10 cellular contexts compared by ENCODE assay signal in genomic region chr2:151297882-151298281, GRCh38. TPM values are rescaled to one million over a fixed set of nuclear protein-coding genes. Genes with fewer than 3 reads are reported as not detected.
A peak's percentile ranks its signal among the peaks of the same experiment; 100 is the strongest.
DNase-seq lines count a peak whose midpoint lies in the region; ATAC-seq and TF ChIP-seq lines count a peak whose summit lies in the region.
"Had no signal": no experiment of that assay in that cellular context is flagged by ENCODE, and none has a peak within 500 bp of the region (broad histone marks: within the 10 kb centered on the region; RNA-seq: fewer than 3 reads in every experiment).

No MANE protein-coding gene starts in this region.

- H3K4me3 ChIP-seq in OCI-LY1 (ENCODE audit: low read depth, low read length, poor library complexity, severe bottlenecking) (no peak overlapping the region), neural progenitor cell (no peak overlapping the region)
- H3K4me3 ChIP-seq: A549, skin epidermis had no signal

- H4K20me1 ChIP-seq in OCI-LY1 (ENCODE audit: insufficient read depth, low read length): no peaks in the 10 kb centered on the region
- H4K20me1 ChIP-seq in neural progenitor cell (ENCODE audit: low read depth): no peaks in the 10 kb centered on the region

- H3K36me3 ChIP-seq in OCI-LY1 (ENCODE audit: insufficient read depth, low read length): no peaks in the 10 kb centered on the region
- H3K36me3 ChIP-seq in neural progenitor cell: no peaks in the 10 kb centered on the region

- peaks cover 5% of the 10 kb centered on the region for H3K27me3 Mint-ChIP-seq in activated CD8-positive, alpha-beta T cell treated with anti-CD3 and anti-CD28 coated beads for 36 hours
- H3K27me3 Mint-ChIP-seq in activated CD8-positive, alpha-beta T cell treated with anti-CD3 and anti-CD28 coated beads, Interleukin-2, amount 10 ng/mL, durations not matched to agents 7 days and 5 days (ENCODE audit: low read depth): peaks cover 8% of the 10 kb centered on the region
- H3K27me3 Mint-ChIP-seq in progenitor cell of endocrine pancreas (no peaks in the 10 kb centered on the region), neural progenitor cell (ENCODE audit: insufficient read depth, low read depth) (peaks cover 4% of the 10 kb centered on the region)

- peak overlapping the region; percentile 40; the same call in 1 of the 2 replicates for H2AFZ ChIP-seq in OCI-LY1 (ENCODE audit: low read length)
- H2AFZ ChIP-seq in neural progenitor cell (replicated peaks): no peak overlapping the region

- no peak overlapping the region for H3K4me3 Mint-ChIP-seq in activated CD8-positive, alpha-beta T cell treated with anti-CD3 and anti-CD28 coated beads for 36 hours
- H3K4me3 Mint-ChIP-seq in activated CD8-positive, alpha-beta T cell treated with anti-CD3 and anti-CD28 coated beads, Interleukin-2, amount 10 ng/mL, durations not matched to agents 7 days and 5 days: no peak overlapping the region
- H3K4me3 Mint-ChIP-seq in progenitor cell of endocrine pancreas (ENCODE audit: low read depth): no peak overlapping the region
- no peak overlapping the region for H3K4me3 Mint-ChIP-seq in neural progenitor cell

- H3K27ac ChIP-seq in OCI-LY1 (ENCODE audit: low read depth, low read length, poor library complexity, severe bottlenecking) (no peak overlapping the region), neural progenitor cell (no peak overlapping the region)
- H3K27ac ChIP-seq: A549 had no signal

- H3K4me2 ChIP-seq in OCI-LY1 (ENCODE audit: low read length) (no peak overlapping the region; the same call in 1 of the 2 replicates), neural progenitor cell (no peak overlapping the region)
- H3K4me2 ChIP-seq: A549 had no signal

- no peaks in the 10 kb centered on the region for H3K9me3 ChIP-seq in OCI-LY1 (ENCODE audit: low read length)
- no peaks in the 10 kb centered on the region for H3K9me3 ChIP-seq in neural progenitor cell (ENCODE audit: low read depth)
- H3K9me3 ChIP-seq: A549 had no signal

- CTCF ChIA-PET in activated CD8-positive, alpha-beta T cell treated with anti-CD3 and anti-CD28 coated beads for 36 hours (lab: Charles Lee): interaction anchor here (1.5 kb wide), 1 partner anchor 59 kb away, joined by 5 read pairs; no protein-coding TSS in a partner anchor
- CTCF ChIA-PET in activated CD8-positive, alpha-beta T cell treated with anti-CD3 and anti-CD28 coated beads, Interleukin-2, amount 10 ng/mL, durations not matched to agents 7 days and 5 days (lab: Charles Lee): interaction anchor here (1.8 kb wide), 1 partner anchor 8 kb away, joined by 5 read pairs; no protein-coding TSS in a partner anchor

- no peaks in the 10 kb centered on the region for H3K9me2 ChIP-seq in OCI-LY1 (ENCODE audit: low read depth, low read length)

- peaks cover 8% of the 10 kb centered on the region for H3K4me1 Mint-ChIP-seq in activated CD8-positive, alpha-beta T cell treated with anti-CD3 and anti-CD28 coated beads for 36 hours (ENCODE audit: low read depth)
- peaks cover 12% of the 10 kb centered on the region for H3K4me1 Mint-ChIP-seq in activated CD8-positive, alpha-beta T cell treated with anti-CD3 and anti-CD28 coated beads, Interleukin-2, amount 10 ng/mL, durations not matched to agents 7 days and 5 days (ENCODE audit: low read depth)
- no peaks in the 10 kb centered on the region for H3K4me1 Mint-ChIP-seq in progenitor cell of endocrine pancreas (ENCODE audit: low read depth)
- no peaks in the 10 kb centered on the region for H3K4me1 Mint-ChIP-seq in neural progenitor cell

- H3F3A ChIP-seq in OCI-LY1 (ENCODE audit: insufficient read depth, low read length) (no peaks in the 10 kb centered on the region), neural progenitor cell (ENCODE audit: low read depth) (no peaks in the 10 kb centered on the region)

- POLR2A ChIA-PET in activated CD8-positive, alpha-beta T cell treated with anti-CD3 and anti-CD28 coated beads for 36 hours (lab: Charles Lee): interaction anchor here (1.1 kb wide), 1 partner anchor 38 kb away, joined by 3 read pairs; no protein-coding TSS in a partner anchor
- POLR2A ChIA-PET in activated CD8-positive, alpha-beta T cell treated with anti-CD3 and anti-CD28 coated beads, Interleukin-2, amount 10 ng/mL, durations not matched to agents 7 days and 5 days (lab: Charles Lee): no interaction called here

- H3K27me3 ChIP-seq in OCI-LY1 (ENCODE audit: insufficient read depth, low read length) (no peaks in the 10 kb centered on the region), neural progenitor cell (no peaks in the 10 kb centered on the region)

- no peaks in the 10 kb centered on the region for H3K36me3 Mint-ChIP-seq in activated CD8-positive, alpha-beta T cell treated with anti-CD3 and anti-CD28 coated beads for 36 hours (ENCODE audit: low read depth)
- H3K36me3 Mint-ChIP-seq in activated CD8-positive, alpha-beta T cell treated with anti-CD3 and anti-CD28 coated beads, Interleukin-2, amount 10 ng/mL, durations not matched to agents 7 days and 5 days (ENCODE audit: low read depth): no peaks in the 10 kb centered on the region
- no peaks in the 10 kb centered on the region for H3K36me3 Mint-ChIP-seq in progenitor cell of endocrine pancreas (ENCODE audit: insufficient read depth)
- no peaks in the 10 kb centered on the region for H3K36me3 Mint-ChIP-seq in neural progenitor cell

- intact Hi-C loops in activated CD8-positive, alpha-beta T cell treated with anti-CD3 and anti-CD28 coated beads for 36 hours (cut with micrococcal nuclease): no loop called here

- TF ChIP-seq CTCF in activated CD8-positive, alpha-beta T cell treated with anti-CD3 and anti-CD28 coated beads for 36 hours (IDR thresholded peaks at IDR 0.05): no peak
- TF ChIP-seq CTCF in OCI-LY1 (IDR thresholded peaks at IDR 0.05; ENCODE audit: low read length): no peak
- TF ChIP-seq CTCF in progenitor cell of endocrine pancreas (IDR thresholded peaks at IDR 0.05; ENCODE audit: unreplicated experiment): no peak
- no peak for TF ChIP-seq CTCF in neural progenitor cell (IDR thresholded peaks at IDR 0.05)

- no peak for DNase-seq in activated CD8-positive, alpha-beta T cell treated with anti-CD3 and anti-CD28 coated beads for 36 hours
- DNase-seq in activated CD8-positive, alpha-beta T cell treated with anti-CD3 and anti-CD28 coated beads, Interleukin-2, amount 10 ng/mL, durations not matched to agents 7 days and 5 days: no peak
- DNase-seq in pulmonary artery endothelial cell (ENCODE audit: low read depth, low spot score) (peak; percentile 71), progenitor cell of endocrine pancreas (ENCODE audit: low spot score, unreplicated experiment) (no peak), cerebellar cortex (ENCODE audit: low spot score) (no peak), neural progenitor cell (ENCODE audit: low spot score) (no peak)

- no peak overlapping the region for H3K9ac ChIP-seq in OCI-LY1 (ENCODE audit: low read length)
- no peak overlapping the region for H3K9ac ChIP-seq in neural progenitor cell

- H3K4me1 ChIP-seq in OCI-LY1 (ENCODE audit: insufficient read depth, low read length, severe bottlenecking) (no peaks in the 10 kb centered on the region), neural progenitor cell (no peaks in the 10 kb centered on the region)

- peak; percentile 47 for ATAC-seq in activated CD8-positive, alpha-beta T cell treated with anti-CD3 and anti-CD28 coated beads for 36 hours
- no peak for ATAC-seq in activated CD8-positive, alpha-beta T cell treated with anti-CD3 and anti-CD28 coated beads, Interleukin-2, amount 10 ng/mL, durations not matched to agents 7 days and 5 days
- peak; percentile 98 for ATAC-seq in HG02938 (IDR thresholded peaks at IDR 0.05; ENCODE audit: unreplicated experiment)
- ATAC-seq: A549 had no signal

- peaks cover 2% of the 10 kb centered on the region for H3K9me3 Mint-ChIP-seq in activated CD8-positive, alpha-beta T cell treated with anti-CD3 and anti-CD28 coated beads for 36 hours
- H3K9me3 Mint-ChIP-seq in activated CD8-positive, alpha-beta T cell treated with anti-CD3 and anti-CD28 coated beads, Interleukin-2, amount 10 ng/mL, durations not matched to agents 7 days and 5 days (ENCODE audit: insufficient read depth): no peaks in the 10 kb centered on the region
- peaks cover 9% of the 10 kb centered on the region for H3K9me3 Mint-ChIP-seq in progenitor cell of endocrine pancreas (ENCODE audit: low read depth)
- peaks cover 5% of the 10 kb centered on the region for H3K9me3 Mint-ChIP-seq in neural progenitor cell

- H3K79me2 ChIP-seq in OCI-LY1 (ENCODE audit: insufficient read depth, low read length): no peaks in the 10 kb centered on the region
- H3K79me2 ChIP-seq in neural progenitor cell (ENCODE audit: low read depth): no peaks in the 10 kb centered on the region

- H3K27ac Mint-ChIP-seq in activated CD8-positive, alpha-beta T cell treated with anti-CD3 and anti-CD28 coated beads for 36 hours: no peak overlapping the region
- H3K27ac Mint-ChIP-seq in activated CD8-positive, alpha-beta T cell treated with anti-CD3 and anti-CD28 coated beads, Interleukin-2, amount 10 ng/mL, durations not matched to agents 7 days and 5 days: no peak overlapping the region
- H3K27ac Mint-ChIP-seq in progenitor cell of endocrine pancreas (no peak overlapping the region), neural progenitor cell (no peak overlapping the region)

RNA-seq across cellular contexts. Expression of gene NMI, which starts 8.4 kb away (rescaled TPM):
- total RNA-seq in activated CD8-positive, alpha-beta T cell treated with anti-CD3 and anti-CD28 coated beads for 36 hours: 10 to 100 TPM; 28.4 to 28.5 TPM
- total RNA-seq in activated CD8-positive, alpha-beta T cell treated with anti-CD3 and anti-CD28 coated beads, Interleukin-2, amount 10 ng/mL, durations not matched to agents 7 days and 5 days: 10 to 100 TPM; 62.2 to 70.2 TPM
- 16.4 and 23.6 TPM in 2 replicates for total RNA-seq in pulmonary artery endothelial cell
- total RNA-seq in progenitor cell of endocrine pancreas: 3.5 and 4.0 TPM in 2 replicates
- total RNA-seq in neural progenitor cell (ENCODE audit: low replicate concordance): 0.43 and 1.7 TPM in 2 replicates

RNA-seq across cellular contexts. Expression of gene RBM43, which starts 36.2 kb away (rescaled TPM):
- 1 to 10 TPM; 3.4 to 3.5 TPM for total RNA-seq in activated CD8-positive, alpha-beta T cell treated with anti-CD3 and anti-CD28 coated beads for 36 hours
- 1 to 10 TPM; 4.4 to 4.9 TPM for total RNA-seq in activated CD8-positive, alpha-beta T cell treated with anti-CD3 and anti-CD28 coated beads, Interleukin-2, amount 10 ng/mL, durations not matched to agents 7 days and 5 days
- total RNA-seq in pulmonary artery endothelial cell: 4.2 and 4.3 TPM in 2 replicates
- total RNA-seq in progenitor cell of endocrine pancreas: 4.6 and 4.7 TPM in 2 replicates
- total RNA-seq in neural progenitor cell (ENCODE audit: low replicate concordance): 1.1 and 2.0 TPM in 2 replicates

RNA-seq across cellular contexts. Expression of gene TNFAIP6, which starts 59.5 kb away (rescaled TPM):
- not detected for total RNA-seq in activated CD8-positive, alpha-beta T cell treated with anti-CD3 and anti-CD28 coated beads for 36 hours
- total RNA-seq in activated CD8-positive, alpha-beta T cell treated with anti-CD3 and anti-CD28 coated beads, Interleukin-2, amount 10 ng/mL, durations not matched to agents 7 days and 5 days: not detected
- total RNA-seq in pulmonary artery endothelial cell: not detected in 2 replicates
- total RNA-seq in progenitor cell of endocrine pancreas: not detected in 2 replicates
- total RNA-seq in neural progenitor cell (ENCODE audit: low replicate concordance): 0.22 TPM in 1 of 2 replicates, not detected in the other
